Comparison of ENCODE assay signal across 8 cellular contexts in genomic region chr9:38621434-38622082, GRCh38. TPM values are rescaled to one million over a fixed set of nuclear protein-coding genes. Genes with fewer than 3 reads are reported as not detected.
DNase-seq lines count a peak whose midpoint lies in the region; ATAC-seq and TF ChIP-seq lines count a peak whose summit lies in the region.

No MANE protein-coding gene starts in this region.

- no peaks in the 10 kb centered on the region for H3K27me3 ChIP-seq in kidney epithelial cell (ENCODE audit: control insufficient read depth, insufficient read depth, low read length)

- TF ChIP-seq CTCF in Calu3 (IDR thresholded peaks at IDR 0.05; ENCODE audit: unreplicated experiment) (no peak), kidney epithelial cell (IDR thresholded peaks at IDR 0.05; ENCODE audit: insufficient read depth, low read length, poor library complexity, severe bottlenecking) (no peak)

- peaks cover 26% of the 10 kb centered on the region for H3K36me3 Mint-ChIP-seq in Calu3 (ENCODE audit: insufficient read depth, unreplicated experiment)
- peaks cover 3% of the 10 kb centered on the region for H3K36me3 Mint-ChIP-seq in activated naive CD8-positive, alpha-beta T cell treated with anti-CD3 and anti-CD28 coated beads, Interleukin-2, amount 50 U/mL, for 24 hours (ENCODE audit: low read depth)

- H3K9me3 Mint-ChIP-seq in Calu3 (ENCODE audit: low read depth, unreplicated experiment): no peaks in the 10 kb centered on the region
- H3K9me3 Mint-ChIP-seq in activated naive CD8-positive, alpha-beta T cell treated with anti-CD3 and anti-CD28 coated beads, Interleukin-2, amount 50 U/mL, for 24 hours: peaks cover 19% of the 10 kb centered on the region

- H3K27me3 Mint-ChIP-seq in Calu3 (ENCODE audit: unreplicated experiment): no peaks in the 10 kb centered on the region
- H3K27me3 Mint-ChIP-seq in activated naive CD8-positive, alpha-beta T cell treated with anti-CD3 and anti-CD28 coated beads, Interleukin-2, amount 50 U/mL, for 24 hours: peaks cover 56% of the 10 kb centered on the region

- ATAC-seq in HG02610 (IDR thresholded peaks at IDR 0.05; ENCODE audit: unreplicated experiment) (peak; percentile 23), sciatic nerve (no peak)
- peak; percentile 41 for ATAC-seq in activated naive CD8-positive, alpha-beta T cell treated with anti-CD3 and anti-CD28 coated beads, Interleukin-2, amount 50 U/mL, for 24 hours

- no peak overlapping the region for H3K27ac Mint-ChIP-seq in Calu3 (ENCODE audit: unreplicated experiment)
- no peak overlapping the region for H3K27ac Mint-ChIP-seq in activated naive CD8-positive, alpha-beta T cell treated with anti-CD3 and anti-CD28 coated beads, Interleukin-2, amount 50 U/mL, for 24 hours

- peaks cover 11% of the 10 kb centered on the region for H3K4me1 Mint-ChIP-seq in Calu3 (ENCODE audit: low read depth, unreplicated experiment)
- peaks cover 11% of the 10 kb centered on the region for H3K4me1 Mint-ChIP-seq in activated naive CD8-positive, alpha-beta T cell treated with anti-CD3 and anti-CD28 coated beads, Interleukin-2, amount 50 U/mL, for 24 hours

- CTCF ChIA-PET in Calu3 (lab: Charles Lee): interaction anchor here (0.6 kb wide), 1 partner anchor 12 kb away, joined by 4 read pairs; no protein-coding TSS in a partner anchor

- no TSS peak for BruUV-seq in Calu3 (replicated peaks; lab: Mats Ljungman, UMichigan)

- peak; percentile 25 for DNase-seq in Calu3
- DNase-seq in RPMI8226: peak; percentile 61
- DNase-seq in activated naive CD8-positive, alpha-beta T cell treated with anti-CD3 and anti-CD28 coated beads, Interleukin-2, amount 50 U/mL, for 24 hours: peak; percentile 21
- DNase-seq in kidney epithelial cell (ENCODE audit: low read depth): no peak
- DNase-seq in stimulated activated CD4-positive, alpha-beta T cell treated with anti-CD3 and anti-CD28 coated beads, Interleukin-2, amount 100 ng/mL, for 48 hours: peak; percentile 23 to 28
- no peak for DNase-seq in sciatic nerve (ENCODE audit: low spot score)
- no peak for DNase-seq in HuH-7 (ENCODE audit: low spot score)

- no peaks in the 10 kb centered on the region for H3K36me3 ChIP-seq in kidney epithelial cell (ENCODE audit: control insufficient read depth, insufficient read depth, low read length)

- H3K4me3 Mint-ChIP-seq in Calu3 (ENCODE audit: low read depth, unreplicated experiment): peak overlapping the region; percentile 77
- peak overlapping the region; percentile 56 for H3K4me3 Mint-ChIP-seq in activated naive CD8-positive, alpha-beta T cell treated with anti-CD3 and anti-CD28 coated beads, Interleukin-2, amount 50 U/mL, for 24 hours

- intact Hi-C loops in Calu3 (cut with micrococcal nuclease; ENCODE audit: unreplicated experiment) (no loop called here), sciatic nerve (cut with DNase I) (no loop called here)

- H3K4me3 ChIP-seq in kidney epithelial cell (ENCODE audit: low read depth, low read length): peak overlapping the region; percentile 78

RNA-seq across cellular contexts. Expression of gene ANKRD18A, which starts 1.2 kb away (rescaled TPM):
- total RNA-seq in Calu3 (2022) (19.5 and 27.3 TPM in 2 replicates), kidney epithelial cell (2.4 TPM in 2 replicates), sciatic nerve (3.9 TPM)

Comparison
In these comparisons a context has a peak if more than half of its experiments do, and no peak if none do; other contexts are left out.
1. DNase-seq: peak in Calu3 (single experiment), RPMI8226 (single experiment), activated naive CD8-positive, alpha-beta T cell treated with anti-CD3 and anti-CD28 coated beads, Interleukin-2, amount 50 U/mL, for 24 hours (single experiment) and stimulated activated CD4-positive, alpha-beta T cell treated with anti-CD3 and anti-CD28 coated beads, Interleukin-2, amount 100 ng/mL, for 48 hours (2 of 2); none in kidney epithelial cell (single experiment), sciatic nerve (single experiment) and HuH-7 (single experiment).